11 cellular contexts compared by ENCODE assay signal in genomic region chr11:8209208-8209807, GRCh38. TPM values are rescaled to one million over a fixed set of nuclear protein-coding genes. Genes with fewer than 3 reads are reported as not detected.
DNase-seq lines count a peak whose midpoint lies in the region; ATAC-seq and TF ChIP-seq lines count a peak whose summit lies in the region.
"Had no signal": no experiment of that assay in that cellular context is flagged by ENCODE, and none has a peak within 500 bp of the region (broad histone marks: within the 10 kb centered on the region; RNA-seq: fewer than 3 reads in every experiment).

No MANE protein-coding gene starts in this region.

- intact Hi-C loops in CD14-positive monocyte (cut with micrococcal nuclease) (loop anchor here (2.0 kb wide), 2 partner anchors 15 to 17 kb away; no protein-coding TSS in a partner anchor), lower lobe of right lung (cut with DNase I) (no loop called here)

- peaks cover 0 to 3% (median 0%) of the 10 kb centered on the region in 7 donors for H3K9me3 Mint-ChIP-seq in CD14-positive monocyte
- no peaks in the 10 kb centered on the region for H3K9me3 Mint-ChIP-seq in HFFc6
- H3K9me3 Mint-ChIP-seq: activated naive CD4-positive, alpha-beta T cell treated with anti-CD3 and anti-CD28 coated beads, Interleukin-2, amount 50 U/mL, for 24 hours had no signal

- H3K27me3 Mint-ChIP-seq in CD14-positive monocyte (ENCODE audit: low read depth in 3 of 3): peaks cover 0 to 6% (median 5%) of the 10 kb centered on the region in 3 donors
- peaks cover 15% of the 10 kb centered on the region for H3K27me3 Mint-ChIP-seq in HFFc6 (ENCODE audit: insufficient read depth)

- ATAC-seq in lower lobe of right lung: no peak
- ATAC-seq in GM21390 (IDR thresholded peaks at IDR 0.05; ENCODE audit: unreplicated experiment): no peak
- no peak for ATAC-seq in HG02571 (IDR thresholded peaks at IDR 0.05; ENCODE audit: unreplicated experiment)
- ATAC-seq: left colon had no signal

- H3K9me3 ChIP-seq in lower lobe of right lung: no peaks in the 10 kb centered on the region

- DNase-seq in CD14-positive monocyte (ENCODE audit: low spot score) (peak; percentile 72), HFFc6 (no peak), astrocyte of the cerebellum (ENCODE audit: low read depth) (no peak), lower lobe of right lung (no peak), HuH-7 (ENCODE audit: low spot score) (no peak), SW480 (ENCODE audit: low spot score) (no peak)
- DNase-seq: NCI-H1105 treated with DMSO at 0.1 percent for 48 hours had no signal

- H3K4me1 Mint-ChIP-seq in CD14-positive monocyte (peaks cover 53% of the 10 kb centered on the region), HFFc6 (ENCODE audit: low read depth) (peaks cover 11% of the 10 kb centered on the region; the same call in 1 of the 2 replicates)

- H3K4me3 Mint-ChIP-seq in CD14-positive monocyte (no peak overlapping the region), HFFc6 (no peak overlapping the region)
- H3K4me3 Mint-ChIP-seq: activated naive CD4-positive, alpha-beta T cell treated with anti-CD3 and anti-CD28 coated beads, Interleukin-2, amount 50 U/mL, for 24 hours had no signal

- H3K4me3 ChIP-seq in astrocyte of the cerebellum (ENCODE audit: low read depth, low read length): no peak overlapping the region
- H3K4me3 ChIP-seq in lower lobe of right lung: no peak overlapping the region

- in situ Hi-C loops in astrocyte of the cerebellum (cut with HindIII; ENCODE audit: low sequenced_read_pairs): no loop called here

- H3K27me3 ChIP-seq in lower lobe of right lung (ENCODE audit: low read depth): peaks cover 9% of the 10 kb centered on the region

- peak overlapping the region in 2 of 7 donors; percentile 23 to 25 for H3K27ac Mint-ChIP-seq in CD14-positive monocyte
- no peak overlapping the region for H3K27ac Mint-ChIP-seq in HFFc6
- H3K27ac Mint-ChIP-seq: activated naive CD4-positive, alpha-beta T cell treated with anti-CD3 and anti-CD28 coated beads, Interleukin-2, amount 50 U/mL, for 24 hours had no signal

- no peaks in the 10 kb centered on the region for H3K36me3 ChIP-seq in lower lobe of right lung

- H3K36me3 Mint-ChIP-seq in CD14-positive monocyte (peaks cover 3 to 4% of the 10 kb centered on the region in 2 donors), HFFc6 (ENCODE audit: low read depth) (no peaks in the 10 kb centered on the region)
- H3K36me3 Mint-ChIP-seq: activated naive CD4-positive, alpha-beta T cell treated with anti-CD3 and anti-CD28 coated beads, Interleukin-2, amount 50 U/mL, for 24 hours had no signal

- H3K27ac ChIP-seq in lower lobe of right lung: no peak overlapping the region

- peaks cover 14% of the 10 kb centered on the region for H3K4me1 ChIP-seq in lower lobe of right lung

- TF ChIP-seq CTCF in CD14-positive monocyte (IDR thresholded peaks at IDR 0.05) (peak; percentile 97), HFFc6 (IDR thresholded peaks at IDR 0.05) (peak; percentile 65), astrocyte of the cerebellum (IDR thresholded peaks at IDR 0.05; ENCODE audit: low read depth, low read length, missing control alignments) (peak; percentile 31), lower lobe of right lung (IDR thresholded peaks at IDR 0.05) (peak; percentile 43)

RNA-seq across cellular contexts. Expression of gene RIC3, which starts 40.5 kb away (rescaled TPM):
- not detected for polyA plus RNA-seq in CD14-positive monocyte
- not detected for total RNA-seq in HFFc6 (2021; fragmentation: NEBNext Ultra II Directional; extraction: Animal tissue kit (Norgen Biotek cat#: 25700))
- total RNA-seq in lower lobe of right lung: 12.7 TPM

RNA-seq across cellular contexts. Expression of gene LMO1, which starts 54.4 kb away (rescaled TPM):
- not detected for polyA plus RNA-seq in CD14-positive monocyte
- not detected for total RNA-seq in HFFc6 (2021; fragmentation: NEBNext Ultra II Directional; extraction: Animal tissue kit (Norgen Biotek cat#: 25700))
- total RNA-seq in lower lobe of right lung: not detected
- total RNA-seq: left colon had no signal

Comparison
In these comparisons a context has a peak if more than half of its experiments do, and no peak if none do; other contexts are left out.
1. CTCF ChIP-seq: peak in every context shown above with its lines; median percentile 97 in CD14-positive monocyte; 65 in HFFc6; 43 in lower lobe of right lung; 31 in astrocyte of the cerebellum.
2. RNA of gene RIC3, which starts 40.5 kb away (total RNA-seq): 12.7 TPM in lower lobe of right lung (single experiment); not detected in HFFc6; every median in the first group is over 10 times any median in the second.